25 cellular contexts compared by ENCODE assay signal in genomic region chr7:112300831-112301407, GRCh38.
A peak's percentile ranks its signal among the peaks of the same experiment; 100 is the strongest.
DNase-seq lines count a peak whose midpoint lies in the region; ATAC-seq, FAIRE-seq and TF ChIP-seq lines count a peak whose summit lies in the region.
"Had no signal": no experiment of that assay in that cellular context is flagged by ENCODE, and none has a peak within 500 bp of the region (broad histone marks: within the 10 kb centered on the region; RNA-seq: fewer than 3 reads in every experiment).

No MANE protein-coding gene starts in this region.

- H3K27ac ChIP-seq in HEK293 (ENCODE audit: extremely low read depth, low read depth, low read length), result no peak overlapping the region
- H3K27ac ChIP-seq in KMS-11, result no peak overlapping the region
- H3K27ac ChIP-seq in K562 (ENCODE audit: extremely low read depth, low read depth, low read length), result no peak overlapping the region
- H3K27ac ChIP-seq: BLaER1 had no signal

- TF ChIP-seq RAD21 in K562 (CRISPR knock-in tag; conservative IDR thresholded peaks at IDR 0.05 in 1 of 2, IDR thresholded peaks at IDR 0.05 in 1 of 2), result no peak

- no peaks in the 10 kb centered on the region for H4K20me1 ChIP-seq in KMS-11 (ENCODE audit: insufficient read depth)
- no peaks in the 10 kb centered on the region for H4K20me1 ChIP-seq in K562 (replicated peaks; ENCODE audit: control insufficient read depth, insufficient read depth, low read length)
- H4K20me1 ChIP-seq: BLaER1 had no signal

- no peaks in the 10 kb centered on the region for H3K9me3 ChIP-seq in HEK293 (ENCODE audit: control insufficient read depth, insufficient read depth, low read depth, low read length)
- H3K9me3 ChIP-seq in K562 (replicated peaks; ENCODE audit: control insufficient read depth, insufficient read depth, low read depth, low read length), result no peaks in the 10 kb centered on the region
- H3K9me3 ChIP-seq in HAP-1, result no peaks in the 10 kb centered on the region
- H3K9me3 ChIP-seq: BE2C, BLaER1 had no signal

- DNase-seq in K562 (ENCODE audit: extremely low read depth in 1 of 4, low spot score in 3 of 4), result no peak
- DNase-seq in kidney glomerular epithelial cell (lab: John Stamatoyannopoulos, UW), result no peak
- DNase-seq in HAP-1 (ENCODE audit: low spot score in 2 of 2), result no peak
- DNase-seq: 8988T; ACHN; BE2C; C1 segment of cervical spinal cord; CD4-positive, alpha-beta memory T cell; CD4-positive, CD25-positive, alpha-beta regulatory T cell; CD8-positive, alpha-beta memory T cell; COR-L47; DMS 273 treated with DMSO at 0.1 percent for 48 hours; DMS153; DMS53; DMS79; DND-41; EL; GDM1 had no signal

- WGBS in K562 (ENCODE audit: insufficient coverage, low coverage, missing lambda C conversion rate), result 80% methylated on average over 6 of the region's 6 CpGs

- no peak for ATAC-seq in K562
- ATAC-seq: GM12878 had no signal

- H3K27me3 ChIP-seq in KMS-11 (ENCODE audit: insufficient read depth, low read depth) (no peaks in the 10 kb centered on the region), K562 (ENCODE audit: control insufficient read depth in 2 of 2, insufficient read depth in 2 of 2, low read length in 2 of 2) (no peaks in the 10 kb centered on the region), HAP-1 (ENCODE audit: low read depth) (no peaks in the 10 kb centered on the region)
- H3K27me3 ChIP-seq: BE2C, BLaER1 had no signal

- H3K4me2 ChIP-seq in KMS-11 (peak overlapping the region; percentile 58; the same call in 1 of the 2 replicates), K562 (ENCODE audit: insufficient read depth, low read length) (no peak overlapping the region)
- H3K4me2 ChIP-seq: BLaER1 had no signal

- H3K4me1 ChIP-seq in HEK293 (ENCODE audit: control insufficient read depth, insufficient read depth, low read length) (no peaks in the 10 kb centered on the region; the same call in 1 of the 2 replicates), KMS-11 (ENCODE audit: low read depth, poor library complexity, severe bottlenecking) (peaks cover 35% of the 10 kb centered on the region), K562 (replicated peaks in 1 of 2; ENCODE audit: control insufficient read depth in 2 of 2, insufficient read depth in 2 of 2, low read length in 2 of 2) (no peaks in the 10 kb centered on the region), HAP-1 (peaks cover 6% of the 10 kb centered on the region)
- H3K4me1 ChIP-seq: BE2C had no signal

- no peak for TF ChIP-seq EP300 in K562 (IDR thresholded peaks at IDR 0.05; ENCODE audit: low read length)

- H3K79me2 ChIP-seq in KMS-11 (ENCODE audit: insufficient read depth, low read depth) (no peaks in the 10 kb centered on the region), K562 (ENCODE audit: control insufficient read depth, insufficient read depth, low read length) (no peaks in the 10 kb centered on the region)

- no peak for TF ChIP-seq POLR2A in K562 (conservative IDR thresholded peaks at IDR 0.05)

- TF ChIP-seq CTCF in HEK293 (tag by site-specific recombination; IDR thresholded peaks at IDR 0.05) (no peak), KMS-11 (conservative IDR thresholded peaks at IDR 0.05; ENCODE audit: low read depth, low read length) (no peak), K562 (IDR thresholded peaks at IDR 0.05 in 2 of 3, conservative IDR thresholded peaks at IDR 0.05 in 1 of 3; ENCODE audit: insufficient read depth in 2 of 3, low read depth in 1 of 3, low read length in 3 of 3) (no peak)

- intact Hi-C loops in K562 (cut with micrococcal nuclease), result no loop called here

- FAIRE-seq in K562 (lab: Jason Lieb, UNC), result no peak
- FAIRE-seq: A204.1, GM12878, GM12892, GM18507 had no signal

- BruUV-seq in K562 (replicated peaks; lab: Mats Ljungman, UMichigan), result no TSS peak

- H3K4me3 ChIP-seq in HEK293 (ENCODE audit: low read depth, low read length) (no peak overlapping the region), KMS-11 (IDR thresholded peaks at IDR 0.05; ENCODE audit: insufficient read depth, low read depth, low read length) (no peak overlapping the region), K562 (no peak overlapping the region), HAP-1 (no peak overlapping the region)
- H3K4me3 ChIP-seq: BLaER1, GM12878 had no signal

- H2AFZ ChIP-seq in KMS-11 (ENCODE audit: low read depth), result no peak overlapping the region
- H2AFZ ChIP-seq in K562 (ENCODE audit: low read depth, low read length), result no peak overlapping the region

- H3K36me3 ChIP-seq in HEK293 (ENCODE audit: control insufficient read depth in 2 of 2, insufficient read depth in 1 of 2, low read length in 2 of 2), result no peaks in the 10 kb centered on the region; a peak in 1 of 3 replicates
- no peaks in the 10 kb centered on the region for H3K36me3 ChIP-seq in KMS-11 (ENCODE audit: insufficient read depth)
- no peaks in the 10 kb centered on the region for H3K36me3 ChIP-seq in K562 (ENCODE audit: control insufficient read depth, insufficient read depth, low read length)
- H3K36me3 ChIP-seq in HAP-1 (replicated peaks), result no peaks in the 10 kb centered on the region

- CTCF ChIA-PET in HEK293 (lab: Yijun Ruan, JAX) (no interaction called here), K562 (lab: Yijun Ruan, JAX; ENCODE audit: low intra/inter-chr PET ratio) (no interaction called here)

- no peaks in the 10 kb centered on the region for H3K9me1 ChIP-seq in K562 (ENCODE audit: control insufficient read depth, insufficient read depth, low read length)

- no peak overlapping the region for H3K9ac ChIP-seq in KMS-11
- H3K9ac ChIP-seq in K562 (ENCODE audit: insufficient read depth in 1 of 2, low read depth in 2 of 2, low read length in 2 of 2), result no peak overlapping the region
- H3K9ac ChIP-seq: BLaER1 had no signal

- in situ Hi-C loops in K562 (cut with MboI), result no loop called here
- in situ Hi-C loops in HAP-1 (cut with MboI; ENCODE audit: low sequenced_read_pairs), result no loop called here

- POLR2A ChIA-PET in HEK293 (lab: Yijun Ruan, JAX), result no interaction called here
- POLR2A ChIA-PET in K562 (lab: Yijun Ruan, JAX), result no interaction called here

TF ChIP-seq in HEK293, 187 proteins besides CTCF, POLR2A, EP300 and RAD21:
- peak; percentile 79; the same call in 1 of the 2 replicates for TF ChIP-seq ZNF121 (tag by site-specific recombination; IDR thresholded peaks at IDR 0.05)
- TF ChIP-seq TCF7L2 (IDR thresholded peaks at IDR 0.05; ENCODE audit: borderline replicate concordance, low read depth, low read length), result no peak
- no peak for TF ChIP-seq ZBTB1 (tag by site-specific recombination; IDR thresholded peaks at IDR 0.05)

TF ChIP-seq in K562, 482 proteins besides CTCF, POLR2A, EP300 and RAD21:
- TF ChIP-seq ZNF121 (CRISPR knock-in tag; conservative IDR thresholded peaks at IDR 0.05) (peak; percentile 50; the same call in 1 of the 2 replicates), DACH1 (IDR thresholded peaks at IDR 0.05; ENCODE audit: partially characterized antibody) (peak; percentile 97), NFIX (CRISPR knock-in tag; IDR thresholded peaks at IDR 0.05; ENCODE audit: low read depth) (no peak)
TF ChIP-seq in K562: peak in this region for 2.

Comparison
In these comparisons a context has a peak if more than half of its experiments do, and no peak if none do; other contexts are left out.
1. Of the 44 proteins assayed by ChIP-seq in both K562 and HEK293: peak only in K562: none; only in HEK293: none; in both: ZNF121; in neither: 43.